ENCODE assay signal across 23 cellular contexts in the genomic region with DNA sequence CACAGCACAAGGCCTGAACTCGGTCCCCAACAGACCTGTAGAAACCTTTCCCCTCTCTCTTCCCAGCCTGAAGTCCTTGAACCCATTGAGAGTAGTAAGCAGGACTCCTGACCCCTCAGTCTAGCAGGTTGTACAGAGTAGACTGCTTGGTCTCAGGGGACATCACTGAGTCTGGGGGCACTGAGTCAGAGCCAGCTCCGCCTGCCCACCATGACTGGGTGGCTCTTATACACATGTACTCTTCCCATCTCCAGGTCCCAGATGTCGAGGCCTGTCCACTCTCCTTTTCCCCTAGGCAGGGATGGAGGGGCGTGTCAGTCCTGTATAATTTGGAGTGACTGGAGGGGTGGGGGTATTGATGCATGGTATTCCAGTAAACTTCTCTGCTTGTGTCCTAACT. TPM values are rescaled to one million over a fixed set of nuclear protein-coding genes. Genes with fewer than 3 reads are reported as not detected.
A peak's percentile ranks its signal among the peaks of the same experiment; 100 is the strongest.
DNase-seq lines count a peak whose midpoint lies in the region; ATAC-seq and TF ChIP-seq lines count a peak whose summit lies in the region.
"Had no signal": no experiment of that assay in that cellular context is flagged by ENCODE, and none has a peak within 500 bp of the region (broad histone marks: within the 10 kb centered on the region; RNA-seq: fewer than 3 reads in every experiment).

No MANE protein-coding gene starts in this region.

- peaks cover 59% of the 10 kb centered on the region for H3K36me3 ChIP-seq in left ventricle myocardium inferior
- peaks cover 0 to 89% (median 72%) of the 10 kb centered on the region in 9 donors for H3K36me3 ChIP-seq in heart left ventricle
- H3K36me3 ChIP-seq in neuronal stem cell (replicated peaks in 1 of 2; ENCODE audit: control insufficient read depth in 2 of 2, insufficient read depth in 2 of 2, low read length in 2 of 2): peaks cover 64 to 92% of the 10 kb centered on the region in 2 donors
- H3K36me3 ChIP-seq in thyroid gland: peaks cover 0 to 4% of the 10 kb centered on the region in 2 donors
- no peaks in the 10 kb centered on the region for H3K36me3 ChIP-seq in smooth muscle cell (ENCODE audit: low read depth)

- intact Hi-C loops in left ventricle myocardium inferior (cut with micrococcal nuclease): no loop called here
- intact Hi-C loops in heart left ventricle (cut with DNase I): loop anchor here in 1 of 10 donors (5.0 kb wide), 1 partner anchor 114 kb away; the partner anchor contains the start of gene RAD51D
- intact Hi-C loops in thyroid gland (cut with DNase I): no loop called here

- H2AK5ac ChIP-seq in neuronal stem cell (ENCODE audit: low read depth, low read length): no peak overlapping the region

- H2BK15ac ChIP-seq in neuronal stem cell (ENCODE audit: low read length): no peak overlapping the region

- no peak overlapping the region for H2BK5ac ChIP-seq in neuronal stem cell (ENCODE audit: low read length)

- H3F3A ChIP-seq in smooth muscle cell (ENCODE audit: low read depth): no peaks in the 10 kb centered on the region

- H3K14ac ChIP-seq in neuronal stem cell (ENCODE audit: low read length): no peak overlapping the region

- peak overlapping the region; percentile 21 for H4K8ac ChIP-seq in neuronal stem cell (ENCODE audit: low read depth, low read length)

- H2BK12ac ChIP-seq in neuronal stem cell (ENCODE audit: low read length): no peak overlapping the region

- TF ChIP-seq CTCF in left ventricle myocardium inferior (IDR thresholded peaks at IDR 0.05; ENCODE audit: borderline replicate concordance): no peak
- TF ChIP-seq CTCF in heart left ventricle (IDR thresholded peaks at IDR 0.05): no peak
- TF ChIP-seq CTCF in thyroid gland (IDR thresholded peaks at IDR 0.05): no peak
- TF ChIP-seq CTCF in smooth muscle cell (IDR thresholded peaks at IDR 0.05; ENCODE audit: borderline replicate concordance, insufficient read depth, poor library complexity, severe bottlenecking): no peak

- H3K4ac ChIP-seq in neuronal stem cell (ENCODE audit: low read length): no peak overlapping the region

- no peak overlapping the region for H2BK120ac ChIP-seq in neuronal stem cell (ENCODE audit: low read depth, low read length)

- no peak for TF ChIP-seq POLR2A in heart left ventricle (IDR thresholded peaks at IDR 0.05)
- TF ChIP-seq POLR2A in thyroid gland (IDR thresholded peaks at IDR 0.05): no peak
- no peak for TF ChIP-seq POLR2A in erythroblast (IDR thresholded peaks at IDR 0.05; ENCODE audit: low read length)

- 91 to 96% (median 93%) methylated on average over 4 of the region's 4 CpGs for WGBS in heart left ventricle, 4 donors
- WGBS in neuronal stem cell (ENCODE audit: extremely low coverage in 2 of 2, insufficient read length in 2 of 2, insufficient replicate concordance in 1 of 2), 2 donors: no CpG with 5 or more reads among the region's 4 CpGs
- 92 to 93% methylated on average over 4 of the region's 4 CpGs for WGBS in thyroid gland, 2 donors
- WGBS in smooth muscle cell (ENCODE audit: low lambda C conversion rate): 97% methylated on average over 4 of the region's 4 CpGs

- H4K20me1 ChIP-seq in smooth muscle cell (ENCODE audit: low read depth): no peaks in the 10 kb centered on the region

- no peak overlapping the region for H3K4me3 ChIP-seq in left ventricle myocardium inferior
- H3K4me3 ChIP-seq in heart left ventricle: no peak overlapping the region
- no peak overlapping the region for H3K4me3 ChIP-seq in neuronal stem cell (ENCODE audit: low read length in 2 of 2)
- H3K4me3 ChIP-seq in thyroid gland (replicated peaks in 1 of 3): no peak overlapping the region
- H3K4me3 ChIP-seq in smooth muscle cell: no peak overlapping the region
- H3K4me3 ChIP-seq: cardiac muscle cell, transverse colon had no signal

- peaks cover 26% of the 10 kb centered on the region for H3K4me1 ChIP-seq in left ventricle myocardium inferior
- peaks cover 0 to 23% (median 2%) of the 10 kb centered on the region in 12 donors for H3K4me1 ChIP-seq in heart left ventricle
- no peaks in the 10 kb centered on the region for H3K4me1 ChIP-seq in neuronal stem cell (ENCODE audit: control insufficient read depth in 2 of 2, insufficient read depth in 1 of 2, low read depth in 1 of 2, low read length in 2 of 2)
- H3K4me1 ChIP-seq in thyroid gland: peaks cover 25 to 45% of the 10 kb centered on the region in 2 donors
- H3K4me1 ChIP-seq in smooth muscle cell (ENCODE audit: low read depth): no peaks in the 10 kb centered on the region

- H3K9me3 ChIP-seq in left ventricle myocardium inferior (replicated peaks) (no peaks in the 10 kb centered on the region), heart left ventricle (no peaks in the 10 kb centered on the region), neuronal stem cell (replicated peaks in 1 of 2; ENCODE audit: control insufficient read depth in 2 of 2, insufficient read depth in 1 of 2, low read depth in 1 of 2, low read length in 2 of 2) (no peaks in the 10 kb centered on the region), thyroid gland (no peaks in the 10 kb centered on the region), smooth muscle cell (replicated peaks; ENCODE audit: low read depth) (no peaks in the 10 kb centered on the region)
- H3K9me3 ChIP-seq: transverse colon had no signal

- H3K23ac ChIP-seq in neuronal stem cell (ENCODE audit: low read depth, low read length, poor library complexity): no peak overlapping the region

- no peaks in the 10 kb centered on the region for H3K79me1 ChIP-seq in neuronal stem cell (ENCODE audit: low read depth, low read length)

- no peaks in the 10 kb centered on the region for H3K27me3 ChIP-seq in left ventricle myocardium inferior (ENCODE audit: low read depth)
- H3K27me3 ChIP-seq in heart left ventricle: no peaks in the 10 kb centered on the region
- H3K27me3 ChIP-seq in neuronal stem cell (ENCODE audit: control insufficient read depth in 3 of 3, insufficient read depth in 3 of 3, low read depth in 1 of 3, low read length in 3 of 3): no peaks in the 10 kb centered on the region
- no peaks in the 10 kb centered on the region for H3K27me3 ChIP-seq in thyroid gland
- no peaks in the 10 kb centered on the region for H3K27me3 ChIP-seq in smooth muscle cell (ENCODE audit: low read depth)
- H3K27me3 ChIP-seq: cardiac muscle cell, transverse colon had no signal

- H3K4me2 ChIP-seq in neuronal stem cell (ENCODE audit: insufficient read depth, low read length, poor library complexity, severe bottlenecking) (no peak overlapping the region), smooth muscle cell (no peak overlapping the region)

- H3K79me2 ChIP-seq in smooth muscle cell (ENCODE audit: low read depth): no peaks in the 10 kb centered on the region

- H3K27ac ChIP-seq in left ventricle myocardium inferior (replicated peaks): peak overlapping the region; percentile 73
- H3K27ac ChIP-seq in heart left ventricle: peak overlapping the region in 3 of 12 donors; percentile 3 to 66 (median 26)
- no peak overlapping the region for H3K27ac ChIP-seq in neuronal stem cell (replicated peaks; ENCODE audit: low read length)
- H3K27ac ChIP-seq in thyroid gland: peak overlapping the region; percentile 87 to 97 (median 91)
- H3K27ac ChIP-seq in smooth muscle cell (ENCODE audit: low read depth): no peak overlapping the region
- H3K27ac ChIP-seq: cardiac muscle cell, epithelial cell of prostate had no signal

- no peak overlapping the region for H3K18ac ChIP-seq in neuronal stem cell (ENCODE audit: low read length)

- no peak overlapping the region for H2AFZ ChIP-seq in neuronal stem cell (ENCODE audit: low read length)
- H2AFZ ChIP-seq in smooth muscle cell (ENCODE audit: low read depth): no peak overlapping the region

- ATAC-seq in heart left ventricle (no peak), esophagus mucosa (peak; percentile 12), GM18868 (IDR thresholded peaks at IDR 0.05; ENCODE audit: unreplicated experiment) (no peak)

- DNase-seq in left ventricle myocardium inferior (no peak), heart left ventricle (no peak), neuronal stem cell (ENCODE audit: low spot score) (no peak), thyroid gland (no peak), erythroblast (lab: John Stamatoyannopoulos, UW) (no peak), smooth muscle cell (lab: John Stamatoyannopoulos, UW; ENCODE audit: unreplicated experiment) (no peak)
- DNase-seq: activated gamma-delta T cell; CD4-positive, alpha-beta T cell; effector CD4-positive, alpha-beta T cell; glutamatergic neuron; H9; Karpas-422; left ventricle myocardium superior; mesendoderm; NCI-H2029; NCI-H526; NK-92 treated with Interleukin-12 subunit alpha and Interleukin-12 subunit beta, amount 100 ng/mL, for 24 hours; PC-3; transverse colon had no signal

- H4K91ac ChIP-seq in neuronal stem cell (ENCODE audit: low read depth, low read length, poor library complexity): no peak overlapping the region

- H3K9ac ChIP-seq in neuronal stem cell (ENCODE audit: low read depth, low read length, poor library complexity): no peak overlapping the region
- H3K9ac ChIP-seq in smooth muscle cell (ENCODE audit: low read depth): no peak overlapping the region

RNA-seq across cellular contexts. Expression of gene LIG3, which starts 23.5 kb away (rescaled TPM):
- total RNA-seq in left ventricle myocardium inferior (16.5 TPM), heart left ventricle (10 to 100 TPM; 17.1 to 27.0 (median 21.1) TPM), esophagus mucosa (22.8 TPM), thyroid gland (100 to 1,000 TPM in 1 of 4 donors, 10 to 100 TPM in 3; 34.5 to 103 (median 46.7) TPM), smooth muscle cell (31.2 and 34.6 TPM in 2 replicates)
- polyA plus RNA-seq in heart left ventricle (10 to 100 TPM in 1 of 2 donors, 1 to 10 TPM in 1; 4.0 to 15.4 TPM), smooth muscle cell (18.1 and 19.4 TPM in 2 replicates)
- polyA plus RNA-seq in neuronal stem cell (2013, experiment 1 of 2): 43.3 TPM
- 47.2 TPM for polyA plus RNA-seq in neuronal stem cell (2013, experiment 2 of 2)

RNA-seq across cellular contexts. Expression of gene ZNF830, which starts 42.4 kb away (rescaled TPM):
- total RNA-seq in left ventricle myocardium inferior: 9.0 TPM
- total RNA-seq in heart left ventricle: 10 to 100 TPM in 1 of 9 donors, 1 to 10 TPM in 8; 5.7 to 10.1 (median 7.9) TPM
- polyA plus RNA-seq in heart left ventricle: 1 to 10 TPM; 5.4 to 8.4 TPM
- total RNA-seq in esophagus mucosa: 7.7 TPM
- polyA plus RNA-seq in neuronal stem cell (2013, experiment 1 of 2): 12.3 TPM
- 13.6 TPM for polyA plus RNA-seq in neuronal stem cell (2013, experiment 2 of 2)
- total RNA-seq in thyroid gland: 10 to 100 TPM; 13.1 to 25.1 (median 17.0) TPM
- total RNA-seq in smooth muscle cell: 10.2 and 12.1 TPM in 2 replicates
- polyA plus RNA-seq in smooth muscle cell: 8.9 and 10.4 TPM in 2 replicates

RNA-seq across cellular contexts. Expression of gene CCT6B, which starts 42.5 kb away (rescaled TPM):
- 2.6 TPM for total RNA-seq in left ventricle myocardium inferior
- total RNA-seq in heart left ventricle: 1 to 10 TPM in 7 of 9 donors, under 1 TPM in 2; 0.75 to 2.5 (median 1.9) TPM
- under 1 TPM; 0.82 to 0.88 TPM for polyA plus RNA-seq in heart left ventricle
- total RNA-seq in esophagus mucosa: 0.96 TPM
- 3.0 TPM for polyA plus RNA-seq in neuronal stem cell (2013, experiment 1 of 2)
- polyA plus RNA-seq in neuronal stem cell (2013, experiment 2 of 2): 2.5 TPM
- total RNA-seq in thyroid gland: 1 to 10 TPM; 3.8 to 6.8 (median 4.4) TPM
- total RNA-seq in smooth muscle cell: 1.5 and 1.9 TPM in 2 replicates
- polyA plus RNA-seq in smooth muscle cell: 1.6 and 1.8 TPM in 2 replicates

RNA-seq across cellular contexts. Expression of gene RFFL, which starts 59.7 kb away (rescaled TPM):
- total RNA-seq in left ventricle myocardium inferior (10.1 TPM), heart left ventricle (10 to 100 TPM; 10.1 to 21.6 (median 13.5) TPM), esophagus mucosa (46.3 TPM), thyroid gland (100 to 1,000 TPM in 2 of 4 donors, 10 to 100 TPM in 2; 51.1 to 145 (median 96.1) TPM), smooth muscle cell (7.1 and 20.0 TPM in 2 replicates)
- polyA plus RNA-seq in heart left ventricle (1 to 10 TPM; 2.6 to 7.1 TPM), smooth muscle cell (5.3 and 7.0 TPM in 2 replicates)
- 8.5 TPM for polyA plus RNA-seq in neuronal stem cell (2013, experiment 1 of 2)
- 9.3 TPM for polyA plus RNA-seq in neuronal stem cell (2013, experiment 2 of 2)

Comparison
In these comparisons a context has a peak if more than half of its experiments do, and no peak if none do; other contexts are left out.
1. H3K27ac ChIP-seq: peak in left ventricle myocardium inferior (single experiment) and thyroid gland (3 of 3); none in neuronal stem cell (single experiment) and smooth muscle cell (single experiment).